ENCODE assay signal across 8 cellular contexts in the genomic region with DNA sequence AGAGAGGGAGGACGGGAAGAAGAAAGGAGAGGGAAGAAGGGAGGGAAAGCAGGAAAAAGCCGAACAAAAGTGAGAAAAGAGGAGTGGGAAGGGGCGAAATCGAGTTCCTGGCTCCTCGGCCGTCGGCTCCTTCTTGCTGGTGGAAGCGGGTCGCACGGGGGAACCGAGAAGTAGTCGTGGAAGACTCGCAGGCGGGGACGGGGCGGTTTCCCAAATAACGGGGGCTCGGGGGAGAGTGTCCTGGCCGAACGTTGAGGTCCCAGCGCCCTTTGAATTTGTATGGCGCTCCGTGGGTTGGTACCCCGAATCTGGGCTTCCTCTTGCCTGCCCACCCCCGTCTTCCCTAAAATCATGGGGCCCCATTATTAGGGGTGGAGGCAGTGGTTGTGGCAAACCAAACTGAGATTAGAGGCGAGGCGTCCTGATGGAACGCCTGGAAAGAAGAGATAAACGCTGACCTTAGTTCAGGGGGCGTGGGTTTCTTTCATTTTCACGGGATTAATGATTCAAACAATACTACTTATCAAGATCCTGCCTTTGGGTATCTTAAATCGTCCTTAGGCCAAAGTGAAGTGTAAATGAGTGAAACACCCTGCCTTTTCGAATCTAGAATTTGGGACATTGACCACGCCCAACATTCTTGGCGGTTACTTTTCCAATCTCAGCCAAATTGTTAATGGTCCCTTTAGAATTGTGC. TPM values are rescaled to one million over a fixed set of nuclear protein-coding genes. Genes with fewer than 3 reads are reported as not detected.
DNase-seq lines count a peak whose midpoint lies in the region; ATAC-seq, FAIRE-seq and TF ChIP-seq lines count a peak whose summit lies in the region.

No MANE protein-coding gene starts in this region.

- H3K9ac ChIP-seq in kidney (ENCODE audit: low read length in 2 of 2) = peak overlapping the region; percentile 51 to 59

- H3K36me3 ChIP-seq in brain microvascular endothelial cell (replicated peaks) (no peaks in the 10 kb centered on the region), kidney (ENCODE audit: control insufficient read depth in 1 of 2, insufficient read depth in 2 of 2, low read length in 2 of 2) (no peaks in the 10 kb centered on the region)

- peak overlapping the region; percentile 82 for H3K27ac Mint-ChIP-seq in stimulated activated memory B cell treated with anti-CD40 and anti-IgM and Interleukin-4, amounts not matched to agents 10 μg/mL and 1 μg/mL and 100 μg/mL, for 72 hours

- peaks cover 3 to 7% of the 10 kb centered on the region in 2 donors for H3K4me1 ChIP-seq in kidney (ENCODE audit: control insufficient read depth in 1 of 2, insufficient read depth in 1 of 2, low read depth in 1 of 2, low read length in 2 of 2)

- TF ChIP-seq CTCF in NB4 (IDR thresholded peaks at IDR 0.05; ENCODE audit: low read depth, low read length) (no peak), brain microvascular endothelial cell (IDR thresholded peaks at IDR 0.05; ENCODE audit: low read depth, low read length, missing control alignments) (no peak), kidney (IDR thresholded peaks at IDR 0.05; ENCODE audit: borderline replicate concordance, extremely low read depth, insufficient read depth) (no peak)

- H3K27ac ChIP-seq in brain microvascular endothelial cell (no peak overlapping the region), kidney (ENCODE audit: low read depth in 2 of 2, low read length in 2 of 2) (peak overlapping the region; percentile 32 to 48)

- no peak for TF ChIP-seq POLR2A in NB4 (IDR thresholded peaks at IDR 0.05; ENCODE audit: extremely low read depth, insufficient read length)

- DNase-seq in G401 (ENCODE audit: low spot score) = peak; percentile 31
- DNase-seq in NB4 (ENCODE audit: low read depth) = no peak
- DNase-seq in brain microvascular endothelial cell = no peak
- DNase-seq in kidney = peak; percentile 87
- DNase-seq in inferior parietal cortex (ENCODE audit: extremely low spot score) = no peak
- no peak for DNase-seq in cortex of kidney (lab: John Stamatoyannopoulos, UW)

- H3K4me1 Mint-ChIP-seq in stimulated activated memory B cell treated with anti-CD40 and anti-IgM and Interleukin-4, amounts not matched to agents 10 μg/mL and 1 μg/mL and 100 μg/mL, for 72 hours = peaks cover 19% of the 10 kb centered on the region

- intact Hi-C loops in kidney (cut with DNase I) = no loop called here

- in situ Hi-C loops in G401 (cut with HindIII; ENCODE audit: low sequenced_read_pairs) = no loop called here
- in situ Hi-C loops in brain microvascular endothelial cell (cut with HindIII; ENCODE audit: low pct_ligation_motif_present, low sequenced_read_pairs) = no loop called here

- peak overlapping the region; percentile 90 for H3K4me3 Mint-ChIP-seq in stimulated activated memory B cell treated with anti-CD40 and anti-IgM and Interleukin-4, amounts not matched to agents 10 μg/mL and 1 μg/mL and 100 μg/mL, for 72 hours

- no peak for FAIRE-seq in kidney (lab: Jason Lieb, UNC)

- H3K9me3 ChIP-seq in kidney (ENCODE audit: control insufficient read depth in 1 of 2, low read length in 2 of 2) = no peaks in the 10 kb centered on the region

- H3K27me3 ChIP-seq in brain microvascular endothelial cell (replicated peaks) = no peaks in the 10 kb centered on the region

- no peaks in the 10 kb centered on the region for H3K27me3 Mint-ChIP-seq in stimulated activated memory B cell treated with anti-CD40 and anti-IgM and Interleukin-4, amounts not matched to agents 10 μg/mL and 1 μg/mL and 100 μg/mL, for 72 hours

- H3K36me3 Mint-ChIP-seq in stimulated activated memory B cell treated with anti-CD40 and anti-IgM and Interleukin-4, amounts not matched to agents 10 μg/mL and 1 μg/mL and 100 μg/mL, for 72 hours = no peaks in the 10 kb centered on the region

- no peak for ATAC-seq in stimulated activated memory B cell treated with anti-CD40 and anti-IgM and Interleukin-4, amounts not matched to agents 10 μg/mL and 1 μg/mL and 100 μg/mL, for 72 hours
- no peak for ATAC-seq in HG03095 (IDR thresholded peaks at IDR 0.05; ENCODE audit: unreplicated experiment)

- H3K9me3 Mint-ChIP-seq in stimulated activated memory B cell treated with anti-CD40 and anti-IgM and Interleukin-4, amounts not matched to agents 10 μg/mL and 1 μg/mL and 100 μg/mL, for 72 hours = no peaks in the 10 kb centered on the region

- peak overlapping the region; percentile 73 for H3K4me3 ChIP-seq in NB4 (ENCODE audit: low read depth, low read length)
- peak overlapping the region; percentile 72 for H3K4me3 ChIP-seq in brain microvascular endothelial cell (ENCODE audit: low read depth, low read length)
- peak overlapping the region; percentile 74 for H3K4me3 ChIP-seq in kidney (ENCODE audit: low read length in 2 of 2)

RNA-seq across cellular contexts. Expression of gene UBTD2, which starts 0.9 kb away (rescaled TPM):
- total RNA-seq in G401 (2014; rRNA removed; shearing (Covaris generic)) = 36.1 and 40.0 TPM in 2 replicates
- total RNA-seq in kidney = 17.8 TPM
- polyA plus RNA-seq in kidney (ENCODE audit: insufficient read depth, low read depth, low replicate concordance) = 12.9 TPM

Comparison
In these comparisons a context has a peak if more than half of its experiments do, and no peak if none do; other contexts are left out.
1. DNase-seq: peak in G401 (single experiment) and kidney (single experiment); none in NB4 (single experiment), brain microvascular endothelial cell (single experiment), inferior parietal cortex (single experiment) and cortex of kidney (single experiment).
2. Peak in every context shown above with its lines, with median percentiles within 50 percentile points of each other: H3K4me3 ChIP-seq.